In the genomic region with DNA sequence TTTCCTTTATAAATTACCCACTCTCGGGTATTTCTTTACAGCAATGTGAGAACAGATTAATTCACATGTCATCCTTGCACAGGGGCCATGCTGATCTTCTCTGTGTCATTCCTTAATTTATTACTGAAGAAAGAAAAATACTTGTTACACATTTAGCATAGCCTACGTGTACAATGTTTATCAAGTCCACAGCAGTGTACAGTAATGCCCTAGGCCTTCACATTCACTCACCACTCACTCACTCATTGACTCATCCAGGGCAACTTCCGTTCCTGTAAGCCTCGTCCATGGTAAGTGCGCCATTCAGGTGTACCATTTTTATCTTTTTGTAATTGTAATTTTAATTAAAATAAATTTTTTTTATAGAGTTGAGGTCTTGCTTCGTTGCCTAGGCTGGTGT, we compare ENCODE assay signal across 2 cellular contexts.
TF ChIP-seq lines count a peak whose summit lies in the region.

No MANE protein-coding gene starts in this region.

TF ChIP-seq in HEK293T, 16 proteins besides CTCF, POLR2A, EP300 and RAD21:
- TF ChIP-seq, protein P1, sequence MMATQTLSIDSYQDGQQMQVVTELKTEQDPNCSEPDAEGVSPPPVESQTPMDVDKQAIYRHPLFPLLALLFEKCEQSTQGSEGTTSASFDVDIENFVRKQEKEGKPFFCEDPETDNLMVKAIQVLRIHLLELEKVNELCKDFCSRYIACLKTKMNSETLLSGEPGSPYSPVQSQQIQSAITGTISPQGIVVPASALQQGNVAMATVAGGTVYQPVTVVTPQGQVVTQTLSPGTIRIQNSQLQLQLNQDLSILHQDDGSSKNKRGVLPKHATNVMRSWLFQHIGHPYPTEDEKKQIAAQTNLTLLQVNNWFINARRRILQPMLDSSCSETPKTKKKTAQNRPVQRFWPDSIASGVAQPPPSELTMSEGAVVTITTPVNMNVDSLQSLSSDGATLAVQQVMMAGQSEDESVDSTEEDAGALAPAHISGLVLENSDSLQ (IDR thresholded peaks at IDR 0.05), result peak; percentile 45; the same call in 1 of the 2 replicates
- TF ChIP-seq HDGF (IDR thresholded peaks at IDR 0.05; ENCODE audit: borderline replicate concordance), result no peak

TF ChIP-seq in endothelial cell of umbilical vein, 7 proteins besides CTCF, POLR2A, EP300 and RAD21 (continued from another document):
- TF ChIP-seq, protein P2, sequence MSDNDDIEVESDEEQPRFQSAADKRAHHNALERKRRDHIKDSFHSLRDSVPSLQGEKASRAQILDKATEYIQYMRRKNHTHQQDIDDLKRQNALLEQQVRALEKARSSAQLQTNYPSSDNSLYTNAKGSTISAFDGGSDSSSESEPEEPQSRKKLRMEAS (IDR thresholded peaks at IDR 0.05; ENCODE audit: insufficient read depth, insufficient read length), result no peak
